In genomic region chr10:124604214-124605000, GRCh38 we compare ENCODE assay signal across 23 cellular contexts.
DNase-seq lines count a peak whose midpoint lies in the region; ATAC-seq and TF ChIP-seq lines count a peak whose summit lies in the region.
"Had no signal": no experiment of that assay in that cellular context is flagged by ENCODE, and none has a peak within 500 bp of the region (broad histone marks: within the 10 kb centered on the region; RNA-seq: fewer than 3 reads in every experiment).

No MANE protein-coding gene starts in this region.

- TF ChIP-seq POLR2A in thyroid gland (IDR thresholded peaks at IDR 0.05) = no peak

- H3K4me1 Mint-ChIP-seq in naive thymus-derived CD4-positive, alpha-beta T cell = peaks cover 0 to 15% (median under 1%) of the 10 kb centered on the region in 7 donors

- H3K27me3 ChIP-seq in dorsolateral prefrontal cortex = no peaks in the 10 kb centered on the region
- H3K27me3 ChIP-seq in thyroid gland = no peaks in the 10 kb centered on the region
- no peaks in the 10 kb centered on the region for H3K27me3 ChIP-seq in naive thymus-derived CD4-positive, alpha-beta T cell (ENCODE audit: control insufficient read depth in 2 of 2, insufficient read depth in 2 of 2, low read length in 2 of 2)
- H3K27me3 ChIP-seq: colonic mucosa, gastrocnemius medialis, upper lobe of left lung had no signal

- TF ChIP-seq CTCF in dorsolateral prefrontal cortex (IDR thresholded peaks at IDR 0.05 in 54 of 56, conservative IDR thresholded peaks at IDR 0.05 in 2 of 56; ENCODE audit: low read depth in 1 of 56, partially characterized antibody in 56 of 56) (no peak), thyroid gland (IDR thresholded peaks at IDR 0.05) (no peak)

- no peaks in the 10 kb centered on the region for H3K36me3 ChIP-seq in thyroid gland
- no peaks in the 10 kb centered on the region for H3K36me3 ChIP-seq in naive thymus-derived CD4-positive, alpha-beta T cell (ENCODE audit: control insufficient read depth in 2 of 3, insufficient read depth in 3 of 3, low read length in 3 of 3)
- H3K36me3 ChIP-seq: colonic mucosa, gastrocnemius medialis, upper lobe of left lung had no signal

- no peaks in the 10 kb centered on the region for H3K36me3 Mint-ChIP-seq in naive thymus-derived CD4-positive, alpha-beta T cell

- no peak overlapping the region for H3K4me3 Mint-ChIP-seq in naive thymus-derived CD4-positive, alpha-beta T cell
- H3K4me3 Mint-ChIP-seq: CD14-positive monocyte, HFFc6 had no signal

- POLR2A ChIA-PET in naive thymus-derived CD4-positive, alpha-beta T cell (lab: Charles Lee) = no interaction called here

- peak overlapping the region in 2 of 9 donors; percentile 55 for H3K27ac Mint-ChIP-seq in naive thymus-derived CD4-positive, alpha-beta T cell
- H3K27ac Mint-ChIP-seq: HFFc6 had no signal

- ATAC-seq in Right ventricle myocardium inferior (no peak), HG02763 (IDR thresholded peaks at IDR 0.05; ENCODE audit: unreplicated experiment) (no peak), HG03139 (IDR thresholded peaks at IDR 0.05; ENCODE audit: unreplicated experiment) (no peak)
- no peak for ATAC-seq in naive thymus-derived CD4-positive, alpha-beta T cell
- ATAC-seq: K562 had no signal

- intact Hi-C loops in Right ventricle myocardium inferior (cut with DNase I) (no loop called here), cardiac septum (cut with DNase I) (no loop called here), dorsolateral prefrontal cortex (cut with DNase I) (loop anchor here in 1 of 2 donors (2.0 to 5.0 kb wide), 2 partner anchors 14 to 62 kb away; no protein-coding TSS in a partner anchor), thyroid gland (cut with DNase I) (no loop called here)
- intact Hi-C loops in naive thymus-derived CD4-positive, alpha-beta T cell (cut with micrococcal nuclease) = no loop called here

- H3K9me3 ChIP-seq in thyroid gland = no peaks in the 10 kb centered on the region
- H3K9me3 ChIP-seq in naive thymus-derived CD4-positive, alpha-beta T cell (ENCODE audit: control insufficient read depth in 2 of 3, low read length in 3 of 3) = no peaks in the 10 kb centered on the region
- H3K9me3 ChIP-seq: colonic mucosa, gastrocnemius medialis, upper lobe of left lung had no signal

- CTCF ChIA-PET in naive thymus-derived CD4-positive, alpha-beta T cell (lab: Charles Lee) = interaction anchor here (0.6 kb wide), 1 partner anchor 12 kb away, joined by 3 read pairs; no protein-coding TSS in a partner anchor

- H3K9me3 Mint-ChIP-seq in naive thymus-derived CD4-positive, alpha-beta T cell = peaks cover 0 to 2% (median 0%) of the 10 kb centered on the region in 11 donors
- H3K9me3 Mint-ChIP-seq: CD14-positive monocyte, HFFc6 had no signal

- peak overlapping the region in 29 of 59 donors; percentile 7 to 75 (median 52) for H3K4me3 ChIP-seq in dorsolateral prefrontal cortex
- H3K4me3 ChIP-seq in thyroid gland (replicated peaks in 1 of 3) = no peak overlapping the region
- H3K4me3 ChIP-seq in naive thymus-derived CD4-positive, alpha-beta T cell (ENCODE audit: low read length) = no peak overlapping the region
- H3K4me3 ChIP-seq: colonic mucosa, gastrocnemius medialis, K562, upper lobe of left lung had no signal

- 85 to 94% methylated on average over 17 of the region's 22 CpGs for WGBS in thyroid gland, 2 donors

- H3K27ac ChIP-seq in dorsolateral prefrontal cortex (peak overlapping the region; percentile 90 to 100 (median 98)), thyroid gland (peak overlapping the region in 2 of 3 donors; percentile 30 to 53)
- no peak overlapping the region for H3K27ac ChIP-seq in naive thymus-derived CD4-positive, alpha-beta T cell (ENCODE audit: low read depth, low read length)
- H3K27ac ChIP-seq: colonic mucosa, epithelial cell of prostate, gastrocnemius medialis, upper lobe of left lung had no signal

- H3K27me3 Mint-ChIP-seq in naive thymus-derived CD4-positive, alpha-beta T cell = no peaks in the 10 kb centered on the region

- DNase-seq in Right ventricle myocardium inferior (ENCODE audit: missing footprints) (peak; percentile 61), cardiac septum (ENCODE audit: low spot score) (no peak), dorsolateral prefrontal cortex (peak in 5 of 10 donors; percentile 70 to 76 (median 74)), midbrain (lab: John Stamatoyannopoulos, UW) (peak; percentile 71), thyroid gland (peak; percentile 23 to 29)
- no peak for DNase-seq in naive thymus-derived CD4-positive, alpha-beta T cell
- DNase-seq: activated CD4-positive, CD25-positive, alpha-beta regulatory T cell treated with anti-CD3 and anti-CD28 coated beads, Interleukin-2, amount 50 U/mL, for 72 hours; activated gamma-delta T cell; colonic mucosa; DMS53; gastrocnemius medialis; HFFc6; mammary epithelial cell; NCI-H2227 treated with DMSO at 0.1 percent for 48 hours; SHP77 treated with DMSO at 0.1 percent for 48 hours; stimulated activated CD4-positive, alpha-beta T cell treated with anti-CD3 and anti-CD28 coated beads, Interleukin-4, amount 100 ng/mL, for 1 hour; stimulated activated CD8-positive, alpha-beta memory T cell treated with anti-CD3 and anti-CD28 coated beads, Interleukin-4, amount 100 ng/mL, for 48 hours had no signal

- H3K4me1 ChIP-seq in thyroid gland = peaks cover 5 to 35% of the 10 kb centered on the region in 2 donors
- H3K4me1 ChIP-seq in naive thymus-derived CD4-positive, alpha-beta T cell (ENCODE audit: control insufficient read depth in 2 of 2, insufficient read depth in 2 of 2, low read length in 2 of 2) = no peaks in the 10 kb centered on the region
- H3K4me1 ChIP-seq: colonic mucosa, upper lobe of left lung had no signal

Comparison
In these comparisons a context has a peak if more than half of its experiments do, and no peak if none do; other contexts are left out.
1. DNase-seq: peak in Right ventricle myocardium inferior (single experiment), midbrain (single experiment) and thyroid gland (2 of 2); none in cardiac septum (single experiment) and naive thymus-derived CD4-positive, alpha-beta T cell (0 of 9).